ENCODE assay signal across 23 cellular contexts in the genomic region with DNA sequence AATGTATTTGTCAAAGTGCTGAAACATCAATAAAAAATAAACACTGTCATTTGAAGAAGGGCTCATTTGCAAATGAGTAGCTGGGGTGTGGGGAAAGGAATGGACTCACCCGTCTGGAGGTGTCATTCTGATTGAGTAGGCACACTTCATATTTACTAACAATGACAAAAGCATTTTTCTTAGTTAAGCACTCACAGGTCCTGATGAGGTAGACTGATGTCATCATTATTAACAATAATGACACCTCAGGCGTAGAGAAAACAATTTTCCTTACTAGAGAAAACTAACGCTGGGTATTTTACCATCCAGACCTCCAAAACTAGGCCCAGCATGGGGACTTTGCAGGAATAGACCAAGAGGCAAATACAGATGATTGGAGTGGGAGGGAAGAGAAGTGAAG.
"Had no signal": no experiment of that assay in that cellular context is flagged by ENCODE, and none has a peak within 500 bp of the region (broad histone marks: within the 10 kb centered on the region; RNA-seq: fewer than 3 reads in every experiment).

No MANE protein-coding gene starts in this region.

- H3K9me3 ChIP-seq: gastrocnemius medialis, tibial artery had no signal

- H3K27me3 ChIP-seq: gastrocnemius medialis, tibial artery had no signal

- ATAC-seq: gastrocnemius medialis, left lobe of liver, T-helper 17 cell had no signal

- H3K9me3 Mint-ChIP-seq: activated CD4-positive, alpha-beta memory T cell treated with anti-CD3 and anti-CD28 coated beads, Interleukin-2, amount 10 ng/mL, durations not matched to agents 7 days and 5 days; activated naive CD8-positive, alpha-beta T cell treated with anti-CD3 and anti-CD28 coated beads, Interleukin-2, amount 10 ng/mL, durations not matched to agents 7 days and 5 days; activated T-helper 2 cell treated with anti-CD3 and anti-CD28 coated beads, Interferon-gamma antibody, Interleukin-2, Interleukin-4, amounts not matched to agents 10 μg/mL and 5 μg/mL and 100 μg/mL, durations not matched to agents 14 hours and 24 hours and 36 hours; brain; endodermal cell; nephron had no signal

- H3K4me3 Mint-ChIP-seq: activated CD4-positive, alpha-beta memory T cell treated with anti-CD3 and anti-CD28 coated beads, Interleukin-2, amount 10 ng/mL, durations not matched to agents 7 days and 5 days; activated CD4-positive, alpha-beta T cell treated with anti-CD3 and anti-CD28 coated beads for 36 hours; activated CD8-positive, alpha-beta memory T cell treated with anti-CD3 and anti-CD28 coated beads, Interleukin-2, amount 10 ng/mL, durations not matched to agents 7 days and 5 days; activated naive CD8-positive, alpha-beta T cell treated with anti-CD3 and anti-CD28 coated beads, Interleukin-2, amount 10 ng/mL, durations not matched to agents 7 days and 5 days; brain; endodermal cell; nephron; T-helper 17 cell had no signal

- H3K4me1 Mint-ChIP-seq: brain had no signal

- DNase-seq: activated naive CD4-positive, alpha-beta T cell treated with Interleukin-2 at 50 U/mL for 16 hours; amygdala; central memory CD4-positive, alpha-beta T cell; endodermal cell; erythroblast; gastrocnemius medialis; head of caudate nucleus; midbrain; occipital lobe; posterior cingulate gyrus; stimulated activated CD4-positive, alpha-beta T cell treated with anti-CD3 and anti-CD28 coated beads, Interleukin-12 subunit alpha, Interleukin-12 subunit beta, amount 100 ng/mL, for 4 hours; stimulated activated naive CD4-positive, alpha-beta T cell treated with Interleukin-2 at 50 U/mL for 16 hours; T-helper 17 cell; tibial artery had no signal

- H3K27ac ChIP-seq: gastrocnemius medialis, tibial artery had no signal

- H3K36me3 Mint-ChIP-seq: activated naive CD8-positive, alpha-beta T cell treated with anti-CD3 and anti-CD28 coated beads, Interleukin-2, amount 10 ng/mL, durations not matched to agents 7 days and 5 days; brain had no signal

- H3K4me3 ChIP-seq: gastrocnemius medialis, lung, tibial artery had no signal

- H3K27ac Mint-ChIP-seq: activated CD4-positive, alpha-beta T cell treated with anti-CD3 and anti-CD28 coated beads for 36 hours; activated naive CD8-positive, alpha-beta T cell treated with anti-CD3 and anti-CD28 coated beads, Interleukin-2, amount 10 ng/mL, durations not matched to agents 7 days and 5 days; brain; endodermal cell; nephron; T-helper 17 cell had no signal

- H3K27me3 Mint-ChIP-seq: activated CD4-positive, alpha-beta T cell treated with anti-CD3 and anti-CD28 coated beads for 36 hours; brain; T-helper 17 cell had no signal

- H3K4me1 ChIP-seq: tibial artery had no signal

- H3K36me3 ChIP-seq: gastrocnemius medialis, tibial artery had no signal
